10 cellular contexts compared by ENCODE assay signal in the genomic region with DNA sequence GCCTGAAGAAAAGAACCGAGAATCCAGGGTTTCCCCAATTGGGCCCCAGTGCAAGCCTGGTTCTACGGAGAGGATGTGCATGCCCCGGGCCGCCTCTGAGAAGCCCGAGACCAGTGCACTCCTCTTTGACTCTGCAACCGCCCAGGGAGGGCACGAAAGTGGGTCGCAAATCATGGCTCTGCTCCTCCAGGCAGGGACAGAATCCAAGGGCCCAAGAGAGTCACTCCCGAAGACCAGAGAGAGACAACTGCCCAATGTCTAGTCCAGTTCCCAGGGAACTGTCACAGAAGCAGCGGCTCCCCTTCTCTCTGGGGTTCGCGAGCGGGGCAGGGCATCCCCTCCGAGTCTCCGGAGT.
DNase-seq lines count a peak whose midpoint lies in the region; ATAC-seq, FAIRE-seq and TF ChIP-seq lines count a peak whose summit lies in the region.
"Had no signal": no experiment of that assay in that cellular context is flagged by ENCODE, and none has a peak within 500 bp of the region (broad histone marks: within the 10 kb centered on the region; RNA-seq: fewer than 3 reads in every experiment).

No MANE protein-coding gene starts in this region.

- no peaks in the 10 kb centered on the region for H3K9me3 ChIP-seq in CD8-positive, alpha-beta memory T cell (ENCODE audit: low read length)
- H3K9me3 ChIP-seq in WERI-Rb-1 (ENCODE audit: severe bottlenecking) = no peaks in the 10 kb centered on the region
- H3K9me3 ChIP-seq in keratinocyte (ENCODE audit: control insufficient read depth, low read depth, low read length) = no peaks in the 10 kb centered on the region
- no peaks in the 10 kb centered on the region for H3K9me3 ChIP-seq in skeletal muscle satellite cell (replicated peaks; ENCODE audit: low read length)

- peaks cover 3% of the 10 kb centered on the region for H4K20me1 ChIP-seq in keratinocyte (ENCODE audit: control insufficient read depth, extremely low read depth, insufficient read depth, low read length)

- DNase-seq in CD8-positive, alpha-beta memory T cell = no peak
- DNase-seq in WERI-Rb-1 (no peak), keratinocyte (ENCODE audit: low read depth, low spot score) (no peak), cerebellum (ENCODE audit: low spot score) (no peak)
- DNase-seq: activated CD4-positive, alpha-beta T cell treated with anti-CD3 and anti-CD28 coated beads for 4 hours; DND-41 had no signal

- H2AFZ ChIP-seq in keratinocyte (ENCODE audit: control insufficient read depth, low read length) = no peak overlapping the region

- H3K27me3 ChIP-seq in CD8-positive, alpha-beta memory T cell (ENCODE audit: insufficient read depth, low read length, poor library complexity, severe bottlenecking) = peaks cover 24% of the 10 kb centered on the region
- H3K27me3 ChIP-seq in WERI-Rb-1 (ENCODE audit: insufficient read depth, low read depth, severe bottlenecking) = peaks cover 10% of the 10 kb centered on the region
- H3K27me3 ChIP-seq in keratinocyte (ENCODE audit: control insufficient read depth, extremely low read depth, insufficient read depth, low read length) = peaks cover 47% of the 10 kb centered on the region
- H3K27me3 ChIP-seq in skeletal muscle satellite cell (ENCODE audit: control insufficient read depth, insufficient read depth, low read length) = peaks cover 95% of the 10 kb centered on the region

- H3K4me1 Mint-ChIP-seq in CD8-positive, alpha-beta memory T cell = peaks cover 10 to 14% (median 11%) of the 10 kb centered on the region in 3 donors

- H3K27ac Mint-ChIP-seq in CD8-positive, alpha-beta memory T cell = peak overlapping the region in 1 of 8 donors; percentile 17

- H3K9me3 Mint-ChIP-seq in CD8-positive, alpha-beta memory T cell = no peaks in the 10 kb centered on the region

- H3K27ac ChIP-seq in CD8-positive, alpha-beta memory T cell (ENCODE audit: low read depth, low read length) = no peak overlapping the region
- no peak overlapping the region for H3K27ac ChIP-seq in WERI-Rb-1
- H3K27ac ChIP-seq in keratinocyte (ENCODE audit: control insufficient read depth, insufficient read depth, low read length) = no peak overlapping the region

- CTCF ChIA-PET in CD8-positive, alpha-beta memory T cell (lab: Charles Lee) = no interaction called here

- no peak overlapping the region for H3K4me3 ChIP-seq in CD8-positive, alpha-beta memory T cell (ENCODE audit: low read length)
- H3K4me3 ChIP-seq in WERI-Rb-1 (ENCODE audit: low read depth, low read length) (peak overlapping the region; percentile 62), keratinocyte (ENCODE audit: control insufficient read depth in 2 of 3, extremely low read depth in 1 of 3, insufficient read depth in 2 of 3, low read depth in 1 of 3, low read length in 3 of 3) (peak overlapping the region in 2 of 3 experiments; percentile 17 to 50), skeletal muscle satellite cell (ENCODE audit: low read length) (no peak overlapping the region)

- H3K27me3 Mint-ChIP-seq in CD8-positive, alpha-beta memory T cell = peaks cover 31 to 33% of the 10 kb centered on the region in 2 donors

- no peaks in the 10 kb centered on the region for H3K36me3 Mint-ChIP-seq in CD8-positive, alpha-beta memory T cell

- H3K36me3 ChIP-seq in CD8-positive, alpha-beta memory T cell (ENCODE audit: insufficient read depth, low read length) = no peaks in the 10 kb centered on the region
- H3K36me3 ChIP-seq in WERI-Rb-1 (no peaks in the 10 kb centered on the region), keratinocyte (ENCODE audit: control insufficient read depth in 2 of 2, extremely low read depth in 1 of 2, insufficient read depth in 2 of 2, low read length in 2 of 2) (no peaks in the 10 kb centered on the region), skeletal muscle satellite cell (ENCODE audit: insufficient read depth, low read length) (no peaks in the 10 kb centered on the region)

- peaks cover 5% of the 10 kb centered on the region for H3K4me1 ChIP-seq in CD8-positive, alpha-beta memory T cell (ENCODE audit: insufficient read depth, low read length)
- H3K4me1 ChIP-seq in keratinocyte (ENCODE audit: control insufficient read depth, extremely low read depth, insufficient read depth, low read length) (peaks cover 3% of the 10 kb centered on the region), skeletal muscle satellite cell (ENCODE audit: control insufficient read depth, insufficient read depth, low read length) (no peaks in the 10 kb centered on the region)

- H3K9ac ChIP-seq in keratinocyte (ENCODE audit: control insufficient read depth, extremely low read depth, insufficient read depth, low read length) = no peak overlapping the region
- no peak overlapping the region for H3K9ac ChIP-seq in skeletal muscle satellite cell (ENCODE audit: low read depth, low read length)

- dilution Hi-C loops in keratinocyte (cut with MboI; ENCODE audit: extremely low pct_ligation_motif_present, low sequenced_read_pairs) = no loop called here

- H3K4me2 ChIP-seq in keratinocyte (ENCODE audit: control insufficient read depth, extremely low read depth, insufficient read depth, low read depth, low read length) (peak overlapping the region; percentile 61), skeletal muscle satellite cell (ENCODE audit: low read length) (peak overlapping the region; percentile 54)

- FAIRE-seq in keratinocyte (lab: Jason Lieb, UNC) = no peak

- no peak for TF ChIP-seq CTCF in WERI-Rb-1 (IDR thresholded peaks at IDR 0.05; ENCODE audit: low read depth, low read length)
- TF ChIP-seq CTCF in keratinocyte (optimal IDR thresholded peaks at IDR 0.05 in 1 of 3, IDR thresholded peaks at IDR 0.05 in 1 of 3, conservative IDR thresholded peaks at IDR 0.05 in 1 of 3; ENCODE audit: extremely low read depth in 1 of 3, insufficient read depth in 2 of 3, low read length in 3 of 3) = no peak

- POLR2A ChIA-PET in CD8-positive, alpha-beta memory T cell (lab: Charles Lee) = no interaction called here

- H3K4me3 Mint-ChIP-seq in CD8-positive, alpha-beta memory T cell = peak overlapping the region; percentile 2 to 79 (median 61)

- no peaks in the 10 kb centered on the region for H3K9me1 ChIP-seq in keratinocyte (ENCODE audit: control insufficient read depth, extremely low read depth, insufficient read depth, low read length)

- no peaks in the 10 kb centered on the region for H3K79me2 ChIP-seq in keratinocyte (ENCODE audit: control insufficient read depth, insufficient read depth, low read length)

- ATAC-seq in GM21825 (IDR thresholded peaks at IDR 0.05; ENCODE audit: unreplicated experiment) = no peak
- ATAC-seq in GM21367 (IDR thresholded peaks at IDR 0.05; ENCODE audit: unreplicated experiment) = no peak
- ATAC-seq in HG03175 (IDR thresholded peaks at IDR 0.05; ENCODE audit: unreplicated experiment) = no peak

Comparison
In these comparisons a context has a peak if more than half of its experiments do, and no peak if none do; other contexts are left out.
1. H3K4me3 ChIP-seq: peak in WERI-Rb-1 (single experiment) and keratinocyte (2 of 3); none in CD8-positive, alpha-beta memory T cell (single experiment) and skeletal muscle satellite cell (single experiment).